8 cellular contexts compared by ENCODE assay signal in the genomic region with DNA sequence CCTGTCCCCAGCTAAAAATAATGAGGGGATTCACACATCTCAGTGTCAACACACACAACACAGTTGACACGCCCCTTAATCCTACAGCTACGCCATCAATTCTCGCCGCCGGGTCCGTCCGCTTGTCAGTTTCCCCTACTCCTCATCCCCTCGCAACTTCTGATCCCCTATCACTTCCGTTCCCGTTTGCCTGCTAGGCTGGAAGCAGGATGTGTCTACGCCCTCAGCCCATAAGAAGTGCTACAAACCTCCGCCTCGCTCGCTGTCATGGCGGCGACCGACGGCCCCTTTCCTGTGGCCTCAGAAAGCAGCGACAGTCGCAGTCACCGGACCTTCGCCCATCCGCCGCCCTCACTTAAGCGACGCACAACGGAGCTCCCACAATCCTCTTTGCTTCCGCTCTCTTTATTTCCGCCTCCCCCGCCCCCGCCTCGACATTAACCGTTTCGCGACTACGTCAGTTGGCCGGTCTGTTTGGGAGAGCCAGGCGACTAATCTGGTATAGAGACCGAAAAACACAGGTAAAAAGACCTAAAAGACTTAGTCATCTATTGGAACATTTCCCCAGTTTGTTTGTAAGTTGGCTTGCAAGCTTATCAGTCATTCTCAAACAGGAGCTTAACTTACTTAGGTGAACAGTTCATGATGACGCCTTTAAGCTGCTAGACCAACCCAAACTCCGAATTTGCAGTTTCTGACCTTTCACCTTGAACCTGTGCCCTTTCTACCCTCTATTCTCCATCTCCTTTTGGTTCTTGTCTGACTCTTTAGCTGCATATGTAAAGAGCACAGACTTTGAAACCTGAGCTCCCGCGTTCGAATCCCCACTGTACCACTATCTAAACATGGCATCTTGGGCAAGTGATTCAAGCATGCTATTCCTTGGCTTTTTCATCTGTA. TPM values are rescaled to one million over a fixed set of nuclear protein-coding genes. Genes with fewer than 3 reads are reported as not detected.
A peak's percentile ranks its signal among the peaks of the same experiment; 100 is the strongest.
DNase-seq lines count a peak whose midpoint lies in the region; ATAC-seq, FAIRE-seq and TF ChIP-seq lines count a peak whose summit lies in the region.

A gene with protein sequence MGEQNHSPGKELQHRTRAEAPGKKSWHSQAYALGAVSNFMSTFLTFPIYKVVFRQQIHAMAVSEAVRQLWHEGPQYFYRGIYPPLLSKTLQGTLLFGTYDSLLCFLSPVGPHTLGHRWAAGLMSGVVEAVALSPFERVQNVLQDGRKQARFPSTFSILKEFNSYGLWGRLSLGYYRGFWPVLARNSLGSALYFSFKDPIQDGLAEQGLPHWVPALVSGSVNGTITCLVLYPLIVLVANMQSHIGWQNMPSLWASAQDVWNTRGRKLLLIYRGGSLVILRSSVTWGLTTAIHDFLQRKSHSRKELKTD (minus strand): TSS at position 380 of the 900 bp plus-strand sequence. CDS start 51,752 bp downstream, outside the sequence.

- H3K4me3 ChIP-seq in fibroblast of mammary gland (ENCODE audit: control insufficient read depth, low read depth, low read length) = peak within 1 kb of the TSS; percentile 76

- ATAC-seq in GM21737 (IDR thresholded peaks at IDR 0.05; ENCODE audit: unreplicated experiment) = peak; percentile 93
- peak; percentile 85 to 93 (median 88) for ATAC-seq in natural killer cell

- peak; percentile 29 for FAIRE-seq in RCC 7860 (lab: Jason Lieb, UNC)

- intact Hi-C loops in natural killer cell (cut with micrococcal nuclease) = loop anchor here (5.0 kb wide), 1 partner anchor 45 kb away; the partner anchor contains the start of gene ZCCHC18

- peaks cover 0 to 6% of the 10 kb centered on the region in 2 donors for H3K27me3 Mint-ChIP-seq in natural killer cell (ENCODE audit: low read depth in 2 of 2)

- DNase-seq in DMS79 treated with DMSO at 0.1 percent for 48 hours (lab: John Stamatoyannopoulos, UW) (peak; percentile 82), KG1 (lab: John Stamatoyannopoulos, UW) (peak; percentile 29), RCC 7860 (ENCODE audit: low spot score) (peak; percentile 46), fibroblast of mammary gland (ENCODE audit: low read depth) (peak; percentile 75), natural killer cell (peak; percentile 67)
- DNase-seq in activated T-helper 1 cell treated with anti-CD3 and anti-CD28 coated beads, Interleukin-2, amount 50 U/mL, for 16 hours (ENCODE audit: low read depth in 1 of 2, low spot score in 1 of 2) = peak; percentile 44 to 56
- peak; percentile 81 for DNase-seq in stimulated activated naive CD4-positive, alpha-beta T cell treated with Interleukin-2 at 50 U/mL for 16 hours (lab: John Stamatoyannopoulos, UW)

- H3K4me3 Mint-ChIP-seq in natural killer cell = peak within 1 kb of the TSS; percentile 99

- H3K27ac Mint-ChIP-seq in natural killer cell = peak within 1 kb of the TSS; percentile 98 to 99

- H3K9me3 Mint-ChIP-seq in natural killer cell = no peaks in the 10 kb centered on the region

- TF ChIP-seq CTCF in fibroblast of mammary gland (conservative IDR thresholded peaks at IDR 0.05; ENCODE audit: control insufficient read depth, insufficient read depth, low read depth, low read length) (no peak), natural killer cell (IDR thresholded peaks at IDR 0.05) (no peak)

- no peaks in the 10 kb centered on the region for H3K36me3 Mint-ChIP-seq in natural killer cell

- peaks cover 20 to 23% of the 10 kb centered on the region in 2 donors for H3K4me1 Mint-ChIP-seq in natural killer cell

RNA-seq across cellular contexts. Expression of the gene that starts here (rescaled TPM):
- 10 to 100 TPM; 10.1 to 20.6 (median 12.8) TPM for total RNA-seq in natural killer cell

Comparison
In these comparisons a context has a peak if more than half of its experiments do, and no peak if none do; other contexts are left out.
1. Peak in every context shown above with its lines: DNase-seq, ATAC-seq and H3K4me3 ChIP-seq.
2. DNase-seq: peak in every context shown above with its lines; median percentile 82 in DMS79 treated with DMSO at 0.1 percent for 48 hours; 81 in stimulated activated naive CD4-positive, alpha-beta T cell treated with Interleukin-2 at 50 U/mL for 16 hours; 75 in fibroblast of mammary gland; 67 in natural killer cell; 50 in activated T-helper 1 cell treated with anti-CD3 and anti-CD28 coated beads, Interleukin-2, amount 50 U/mL, for 16 hours; 46 in RCC 7860; 29 in KG1.